Comparison of ENCODE assay signal across 8 cellular contexts in genomic region chr20:63573739-63574131, GRCh38. TPM values are rescaled to one million over a fixed set of nuclear protein-coding genes. Genes with fewer than 3 reads are reported as not detected.
A peak's percentile ranks its signal among the peaks of the same experiment; 100 is the strongest.
DNase-seq lines count a peak whose midpoint lies in the region; ATAC-seq and TF ChIP-seq lines count a peak whose summit lies in the region.

No MANE protein-coding gene starts in this region.

- H3K27me3 ChIP-seq in vagina: no peaks in the 10 kb centered on the region

- peak overlapping the region; percentile 82 for H3K4me3 Mint-ChIP-seq in activated naive CD4-positive, alpha-beta T cell treated with anti-CD3 and anti-CD28 coated beads, Interleukin-2, amount 50 U/mL, for 24 hours
- H3K4me3 Mint-ChIP-seq in mesothelial cell of epicardium: peak overlapping the region; percentile 78

- H3K36me3 Mint-ChIP-seq in activated naive CD4-positive, alpha-beta T cell treated with anti-CD3 and anti-CD28 coated beads, Interleukin-2, amount 50 U/mL, for 24 hours: no peaks in the 10 kb centered on the region
- H3K36me3 Mint-ChIP-seq in mesothelial cell of epicardium: no peaks in the 10 kb centered on the region

- ATAC-seq in GM21528 (IDR thresholded peaks at IDR 0.05; ENCODE audit: low FRiP score, unreplicated experiment): no peak

- H3K27ac ChIP-seq in vagina: peak overlapping the region; percentile 74

- DNase-seq in activated naive CD4-positive, alpha-beta T cell (lab: John Stamatoyannopoulos, UW): no peak
- DNase-seq in cardiac fibroblast (ENCODE audit: low read depth in 2 of 2) (no peak), mesothelial cell of epicardium (ENCODE audit: low spot score in 2 of 2, unreplicated experiment in 2 of 2) (no peak), vagina (ENCODE audit: extremely low spot score in 2 of 2) (no peak), NCI-H510A (lab: John Stamatoyannopoulos, UW) (no peak), Kasumi-1 (lab: John Stamatoyannopoulos, UW) (no peak)

- no peaks in the 10 kb centered on the region for H3K9me3 ChIP-seq in vagina

- no peaks in the 10 kb centered on the region for H3K36me3 ChIP-seq in vagina

- peaks cover 19% of the 10 kb centered on the region for H3K4me1 ChIP-seq in vagina

- no peak overlapping the region for H3K27ac Mint-ChIP-seq in activated naive CD4-positive, alpha-beta T cell treated with anti-CD3 and anti-CD28 coated beads, Interleukin-2, amount 50 U/mL, for 24 hours
- H3K27ac Mint-ChIP-seq in mesothelial cell of epicardium: peak overlapping the region; percentile 82

- TF ChIP-seq CTCF in cardiac fibroblast (IDR thresholded peaks at IDR 0.05; ENCODE audit: low read depth, low read length) (no peak), mesothelial cell of epicardium (IDR thresholded peaks at IDR 0.05; ENCODE audit: unreplicated experiment) (no peak), vagina (IDR thresholded peaks at IDR 0.05) (no peak)

- H3K4me3 ChIP-seq in cardiac fibroblast (replicated peaks in 1 of 2; ENCODE audit: low read depth in 2 of 2, low read length in 2 of 2) (peak overlapping the region; percentile 78 to 84), vagina (peak overlapping the region; percentile 63 to 81)

- H3K27me3 Mint-ChIP-seq in activated naive CD4-positive, alpha-beta T cell treated with anti-CD3 and anti-CD28 coated beads, Interleukin-2, amount 50 U/mL, for 24 hours: no peaks in the 10 kb centered on the region
- H3K27me3 Mint-ChIP-seq in mesothelial cell of epicardium (ENCODE audit: low read depth): peaks cover 2% of the 10 kb centered on the region

- intact Hi-C loops in vagina (cut with DNase I): no loop called here

- TF ChIP-seq POLR2A in vagina (IDR thresholded peaks at IDR 0.05): no peak

- H3K4me1 Mint-ChIP-seq in activated naive CD4-positive, alpha-beta T cell treated with anti-CD3 and anti-CD28 coated beads, Interleukin-2, amount 50 U/mL, for 24 hours: peaks cover 11% of the 10 kb centered on the region
- no peaks in the 10 kb centered on the region for H3K4me1 Mint-ChIP-seq in mesothelial cell of epicardium

- H3K9me3 Mint-ChIP-seq in activated naive CD4-positive, alpha-beta T cell treated with anti-CD3 and anti-CD28 coated beads, Interleukin-2, amount 50 U/mL, for 24 hours: no peaks in the 10 kb centered on the region
- no peaks in the 10 kb centered on the region for H3K9me3 Mint-ChIP-seq in mesothelial cell of epicardium

RNA-seq across cellular contexts. Expression of gene HELZ2, which starts 0.3 kb away (rescaled TPM):
- total RNA-seq in mesothelial cell of epicardium (35.1 to 44.4 TPM (median 40.0 TPM) in 3 replicates), vagina (31.4 TPM)

RNA-seq across cellular contexts. Expression of gene FNDC11, which starts 19.8 kb away (rescaled TPM):
- 0.86 to 1.4 TPM (median 1.1 TPM) in 3 replicates for total RNA-seq in mesothelial cell of epicardium
- total RNA-seq in vagina: not detected

RNA-seq across cellular contexts. Expression of gene SRMS, which starts 26.2 kb away (rescaled TPM):
- total RNA-seq in mesothelial cell of epicardium: not detected in 3 replicates
- total RNA-seq in vagina: not detected

RNA-seq across cellular contexts. Expression of gene PTK6, which starts 36.6 kb away (rescaled TPM):
- total RNA-seq in mesothelial cell of epicardium: 0.11 to 0.18 TPM in 2 of 3 replicates, not detected in the other
- total RNA-seq in vagina: 25.8 TPM

RNA-seq across cellular contexts. Expression of gene GMEB2, which starts 53.2 kb away (rescaled TPM):
- total RNA-seq in mesothelial cell of epicardium: 16.1 to 17.2 TPM (median 17.0 TPM) in 3 replicates
- 11.3 TPM for total RNA-seq in vagina
